ENCODE assay signal across 14 cellular contexts in genomic region chr7:121267612-121268011, GRCh38.
A peak's percentile ranks its signal among the peaks of the same experiment; 100 is the strongest.
DNase-seq lines count a peak whose midpoint lies in the region; ATAC-seq and TF ChIP-seq lines count a peak whose summit lies in the region.
"Had no signal": no experiment of that assay in that cellular context is flagged by ENCODE, and none has a peak within 500 bp of the region (broad histone marks: within the 10 kb centered on the region; RNA-seq: fewer than 3 reads in every experiment).

No MANE protein-coding gene starts in this region.

- DNase-seq in Right ventricle myocardium superior (no peak), heart right ventricle (no peak), fibroblast of mammary gland (ENCODE audit: low read depth) (peak; percentile 21), memory B cell (ENCODE audit: low spot score in 2 of 2) (no peak), NCI-H128 (lab: John Stamatoyannopoulos, UW; ENCODE audit: unreplicated experiment) (no peak), MG63 (no peak)
- DNase-seq: 8988T; CD4-positive, CD25-positive, alpha-beta regulatory T cell; DMS53; GM23248 had no signal

- no peaks in the 10 kb centered on the region for H3K27me3 ChIP-seq in heart right ventricle
- no peaks in the 10 kb centered on the region for H3K27me3 ChIP-seq in MG63
- H3K27me3 ChIP-seq: BLaER1 treated with 17β-estradiol and CSF1 and Interleukin-3, amounts not matched to agents 10 nM and 100 nM had no signal

- peaks cover 0 to 67% (median 13%) of the 10 kb centered on the region in 9 donors for H3K36me3 ChIP-seq in heart right ventricle
- H3K36me3 ChIP-seq in MG63, result no peaks in the 10 kb centered on the region

- no peak overlapping the region for H3K4me3 Mint-ChIP-seq in memory B cell
- H3K4me3 Mint-ChIP-seq: CD4-positive, CD25-positive, alpha-beta regulatory T cell had no signal

- H3K36me3 Mint-ChIP-seq in memory B cell, result peaks cover 56% of the 10 kb centered on the region
- H3K36me3 Mint-ChIP-seq: CD4-positive, CD25-positive, alpha-beta regulatory T cell had no signal

- ATAC-seq in Right ventricle myocardium superior (ENCODE audit: poor library complexity) (peak; percentile 63), heart right ventricle (no peak), memory B cell (ENCODE audit: low read depth) (no peak), GM21515 (IDR thresholded peaks at IDR 0.05; ENCODE audit: unreplicated experiment) (no peak)
- ATAC-seq: HCT116 had no signal

- no peaks in the 10 kb centered on the region for H3K9me3 Mint-ChIP-seq in memory B cell

- H3K27ac ChIP-seq in heart right ventricle, result no peak overlapping the region
- H3K27ac ChIP-seq: BLaER1 treated with 17β-estradiol and CSF1 and Interleukin-3, amounts not matched to agents 10 nM and 100 nM; GM23248; HL-60 had no signal

- no peaks in the 10 kb centered on the region for H3K4me1 ChIP-seq in heart right ventricle

- intact Hi-C loops in Right ventricle myocardium superior (cut with DNase I), result no loop called here
- intact Hi-C loops in heart right ventricle (cut with DNase I), result loop anchor here in 1 of 10 donors (10.0 kb wide), 1 partner anchor 57 kb away; the partner anchor contains the start of gene WNT16

- H3K4me3 ChIP-seq in heart right ventricle (no peak overlapping the region), fibroblast of mammary gland (ENCODE audit: control insufficient read depth, low read depth, low read length) (no peak overlapping the region), MG63 (no peak overlapping the region)
- H3K4me3 ChIP-seq: BLaER1 treated with 17β-estradiol and CSF1 and Interleukin-3, amounts not matched to agents 10 nM and 100 nM; GM23248 had no signal

- 67 to 68% methylated on average over 1 of the region's 1 CpG for WGBS in heart right ventricle, 2 donors

- TF ChIP-seq CTCF in heart right ventricle (IDR thresholded peaks at IDR 0.05), result no peak
- TF ChIP-seq CTCF in fibroblast of mammary gland (conservative IDR thresholded peaks at IDR 0.05; ENCODE audit: control insufficient read depth, insufficient read depth, low read depth, low read length), result no peak

- H3K9me3 ChIP-seq in heart right ventricle, result peaks cover 0 to 4% (median 0%) of the 10 kb centered on the region in 11 donors
- no peaks in the 10 kb centered on the region for H3K9me3 ChIP-seq in MG63

- peaks cover 12% of the 10 kb centered on the region for H3K4me1 Mint-ChIP-seq in memory B cell
- H3K4me1 Mint-ChIP-seq: CD4-positive, CD25-positive, alpha-beta regulatory T cell had no signal

- H3K27me3 Mint-ChIP-seq in memory B cell, result no peaks in the 10 kb centered on the region
- H3K27me3 Mint-ChIP-seq: CD4-positive, CD25-positive, alpha-beta regulatory T cell had no signal

- H3K27ac Mint-ChIP-seq in memory B cell, result peak overlapping the region; percentile 10
